In genomic region chrX:154300815-154301214, GRCh38 we compare ENCODE assay signal across 1 cellular context.
TF ChIP-seq lines count a peak whose summit lies in the region.

No MANE protein-coding gene starts in this region.

TF ChIP-seq in K562, 482 proteins besides CTCF, POLR2A, EP300 and RAD21:
- TF ChIP-seq ZBTB2 (IDR thresholded peaks at IDR 0.05) (no peak), ATF2 (CRISPR knock-in tag; IDR thresholded peaks at IDR 0.05) (no peak), ZNF124 (CRISPR knock-in tag; IDR thresholded peaks at IDR 0.05) (no peak), MED1 (CRISPR knock-in tag; IDR thresholded peaks at IDR 0.05; ENCODE audit: borderline replicate concordance) (no peak), RFX7 (CRISPR knock-in tag; IDR thresholded peaks at IDR 0.05) (no peak), CEBPB (tag; IDR thresholded peaks at IDR 0.05) (peak; percentile 73), FOXA1 (IDR thresholded peaks at IDR 0.05; ENCODE audit: borderline replicate concordance) (no peak)
